ENCODE assay signal across 12 cellular contexts in the genomic region with DNA sequence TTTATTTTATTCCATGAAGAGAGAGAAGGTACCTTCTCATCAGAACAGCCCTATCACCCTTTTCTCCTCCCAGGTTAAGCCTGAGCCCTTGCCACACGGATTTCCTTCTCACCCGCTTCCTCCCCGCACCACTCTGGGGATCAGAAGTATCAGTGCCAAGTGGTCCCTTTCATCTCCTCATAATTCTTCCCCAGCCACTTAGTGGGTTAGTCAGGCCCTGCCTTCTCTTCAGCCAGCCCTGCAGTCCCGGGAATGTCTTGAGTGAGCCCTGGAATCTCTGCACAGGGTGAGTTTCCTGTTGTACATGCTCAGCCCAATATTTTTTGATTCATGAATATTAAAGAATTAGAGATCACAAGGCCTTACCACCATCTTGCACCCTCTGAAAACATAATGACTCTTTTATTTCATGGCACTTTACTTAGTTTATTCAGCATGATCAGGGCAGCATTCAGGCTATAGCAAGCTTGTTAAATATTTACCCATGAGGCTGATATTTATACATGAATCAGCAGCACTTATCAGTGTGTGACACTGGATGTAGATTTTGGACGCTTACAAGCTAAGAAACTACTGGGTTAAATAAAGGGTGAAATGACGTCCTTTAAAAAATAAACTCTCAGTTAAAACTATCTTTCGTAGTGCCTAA.
DNase-seq lines count a peak whose midpoint lies in the region; ATAC-seq and TF ChIP-seq lines count a peak whose summit lies in the region.
"Had no signal": no experiment of that assay in that cellular context is flagged by ENCODE, and none has a peak within 500 bp of the region (broad histone marks: within the 10 kb centered on the region; RNA-seq: fewer than 3 reads in every experiment).

No MANE protein-coding gene starts in this region.

- H3K9ac ChIP-seq in fibroblast of lung (ENCODE audit: insufficient read depth, low read length) = no peak overlapping the region

- no peak overlapping the region for H3K4me2 ChIP-seq in fibroblast of lung (ENCODE audit: extremely low read depth, insufficient read depth, low read length)
- peak overlapping the region; percentile 27 for H3K4me2 ChIP-seq in osteoblast (ENCODE audit: insufficient read depth, low read length)

- peaks cover 5% of the 10 kb centered on the region for H3K36me3 Mint-ChIP-seq in activated naive CD4-positive, alpha-beta T cell treated with anti-CD3 and anti-CD28 coated beads, Interleukin-2, amount 10 ng/mL, durations not matched to agents 7 days and 5 days

- peaks cover 4% of the 10 kb centered on the region for H3K4me1 Mint-ChIP-seq in activated naive CD4-positive, alpha-beta T cell treated with anti-CD3 and anti-CD28 coated beads, Interleukin-2, amount 10 ng/mL, durations not matched to agents 7 days and 5 days
- H3K4me1 Mint-ChIP-seq: activated naive CD8-positive, alpha-beta T cell treated with anti-CD3 and anti-CD28 coated beads, Interleukin-2, amount 50 U/mL, for 24 hours had no signal

- H3K27ac Mint-ChIP-seq in activated naive CD4-positive, alpha-beta T cell treated with anti-CD3 and anti-CD28 coated beads, Interleukin-2, amount 10 ng/mL, durations not matched to agents 7 days and 5 days = no peak overlapping the region
- H3K27ac Mint-ChIP-seq: activated naive CD8-positive, alpha-beta T cell treated with anti-CD3 and anti-CD28 coated beads, Interleukin-2, amount 50 U/mL, for 24 hours; CD8-positive, alpha-beta T cell had no signal

- H3K4me3 Mint-ChIP-seq in activated naive CD4-positive, alpha-beta T cell treated with anti-CD3 and anti-CD28 coated beads, Interleukin-2, amount 10 ng/mL, durations not matched to agents 7 days and 5 days = no peak overlapping the region
- H3K4me3 Mint-ChIP-seq: activated naive CD8-positive, alpha-beta T cell treated with anti-CD3 and anti-CD28 coated beads, Interleukin-2, amount 50 U/mL, for 24 hours; CD8-positive, alpha-beta T cell had no signal

- DNase-seq in AG10803 (ENCODE audit: low read depth) (peak; percentile 71), fibroblast of lung (ENCODE audit: low read depth in 2 of 2) (peak; percentile 56 to 59), osteoblast (ENCODE audit: insufficient read length, low spot score, missing footprints) (no peak), DMS 273 treated with DMSO at 0.1 percent for 48 hours (lab: John Stamatoyannopoulos, UW) (no peak)
- peak; percentile 16 for DNase-seq in Jurkat, Clone E6-1 (ENCODE audit: low read depth, low spot score)
- DNase-seq in activated naive CD4-positive, alpha-beta T cell treated with anti-CD3 and anti-CD28 coated beads, Interleukin-2, amount 10 ng/mL, durations not matched to agents 7 days and 5 days = no peak
- DNase-seq: activated naive CD8-positive, alpha-beta T cell treated with anti-CD3 and anti-CD28 coated beads, Interleukin-2, amount 50 U/mL, for 24 hours; CD8-positive, alpha-beta T cell; NCI-H524 had no signal

- H4K20me1 ChIP-seq in fibroblast of lung (ENCODE audit: control insufficient read depth, extremely low read depth, insufficient read depth, low read length) (no peaks in the 10 kb centered on the region), osteoblast (ENCODE audit: insufficient read depth, low read length) (no peaks in the 10 kb centered on the region)

- H3K4me3 ChIP-seq in AG10803 (ENCODE audit: low read length) = no peak overlapping the region
- no peak overlapping the region for H3K4me3 ChIP-seq in Jurkat, Clone E6-1 (ENCODE audit: low read length)
- no peak overlapping the region for H3K4me3 ChIP-seq in fibroblast of lung (replicated peaks in 1 of 4; ENCODE audit: control extremely low read depth in 1 of 4, insufficient read depth in 1 of 4, low read depth in 3 of 4, low read length in 4 of 4)
- H3K4me3 ChIP-seq in osteoblast (ENCODE audit: insufficient read depth, low read length) = no peak overlapping the region

- H3K4me1 ChIP-seq in fibroblast of lung (ENCODE audit: control insufficient read depth, extremely low read depth, insufficient read depth, low read length) (no peaks in the 10 kb centered on the region), osteoblast (ENCODE audit: insufficient read depth, low read length) (peaks cover 34% of the 10 kb centered on the region)

- H3K79me2 ChIP-seq in fibroblast of lung (ENCODE audit: control insufficient read depth, insufficient read depth, low read length) (no peaks in the 10 kb centered on the region), osteoblast (ENCODE audit: insufficient read depth, low read length) (no peaks in the 10 kb centered on the region)

- CTCF ChIA-PET in activated naive CD4-positive, alpha-beta T cell treated with anti-CD3 and anti-CD28 coated beads, Interleukin-2, amount 10 ng/mL, durations not matched to agents 7 days and 5 days (lab: Charles Lee) = no interaction called here

- no peaks in the 10 kb centered on the region for H3K9me3 Mint-ChIP-seq in activated naive CD4-positive, alpha-beta T cell treated with anti-CD3 and anti-CD28 coated beads, Interleukin-2, amount 10 ng/mL, durations not matched to agents 7 days and 5 days
- H3K9me3 Mint-ChIP-seq: activated naive CD8-positive, alpha-beta T cell treated with anti-CD3 and anti-CD28 coated beads, Interleukin-2, amount 50 U/mL, for 24 hours; CD8-positive, alpha-beta T cell had no signal

- no peak overlapping the region for H3K27ac ChIP-seq in fibroblast of lung (ENCODE audit: insufficient read depth, low read length)
- H3K27ac ChIP-seq in osteoblast (ENCODE audit: low read depth, low read length) = peak overlapping the region; percentile 84
- H3K27ac ChIP-seq: epithelial cell of prostate had no signal

- no peaks in the 10 kb centered on the region for H3K27me3 Mint-ChIP-seq in activated naive CD4-positive, alpha-beta T cell treated with anti-CD3 and anti-CD28 coated beads, Interleukin-2, amount 10 ng/mL, durations not matched to agents 7 days and 5 days
- H3K27me3 Mint-ChIP-seq: activated naive CD8-positive, alpha-beta T cell treated with anti-CD3 and anti-CD28 coated beads, Interleukin-2, amount 50 U/mL, for 24 hours had no signal

- H3K36me3 ChIP-seq in fibroblast of lung (ENCODE audit: control insufficient read depth, insufficient read depth, low read length) (no peaks in the 10 kb centered on the region), osteoblast (ENCODE audit: insufficient read depth, low read length) (no peaks in the 10 kb centered on the region)

- H2AFZ ChIP-seq in fibroblast of lung (ENCODE audit: low read length) = no peak overlapping the region
- H2AFZ ChIP-seq in osteoblast (ENCODE audit: low read length) = peak overlapping the region; percentile 11

- TF ChIP-seq CTCF in AG10803 (conservative IDR thresholded peaks at IDR 0.05; ENCODE audit: low read length) (no peak), fibroblast of lung (conservative IDR thresholded peaks at IDR 0.05 in 1 of 2, IDR thresholded peaks at IDR 0.05 in 1 of 2; ENCODE audit: low read depth in 1 of 2, low read length in 2 of 2) (no peak), osteoblast (IDR thresholded peaks at IDR 0.05; ENCODE audit: extremely low read depth, low read depth, low read length) (no peak)

- H3K9me3 ChIP-seq in fibroblast of lung (ENCODE audit: control insufficient read depth, insufficient read depth, low read depth, low read length) = no peaks in the 10 kb centered on the region
- H3K9me3 ChIP-seq in osteoblast (ENCODE audit: low read depth, low read length) = no peaks in the 10 kb centered on the region

- no peaks in the 10 kb centered on the region for H3K27me3 ChIP-seq in fibroblast of lung (ENCODE audit: control insufficient read depth, insufficient read depth, low read length)
- H3K27me3 ChIP-seq in osteoblast (ENCODE audit: insufficient read depth, low read length) = no peaks in the 10 kb centered on the region

- ATAC-seq in HG02623 (IDR thresholded peaks at IDR 0.05; ENCODE audit: unreplicated experiment) (no peak), GM21526 (IDR thresholded peaks at IDR 0.05; ENCODE audit: low FRiP score, unreplicated experiment) (no peak)
- ATAC-seq: activated naive CD8-positive, alpha-beta T cell treated with anti-CD3 and anti-CD28 coated beads, Interleukin-2, amount 50 U/mL, for 24 hours; CD8-positive, alpha-beta T cell had no signal

Comparison
In these comparisons a context has a peak if more than half of its experiments do, and no peak if none do; other contexts are left out.
1. DNase-seq: peak in AG10803 (single experiment), Jurkat, Clone E6-1 (single experiment) and fibroblast of lung (2 of 2); none in osteoblast (single experiment), activated naive CD4-positive, alpha-beta T cell treated with anti-CD3 and anti-CD28 coated beads, Interleukin-2, amount 10 ng/mL, durations not matched to agents 7 days and 5 days (single experiment) and DMS 273 treated with DMSO at 0.1 percent for 48 hours (single experiment).